34 cellular contexts compared by ENCODE assay signal in the genomic region with DNA sequence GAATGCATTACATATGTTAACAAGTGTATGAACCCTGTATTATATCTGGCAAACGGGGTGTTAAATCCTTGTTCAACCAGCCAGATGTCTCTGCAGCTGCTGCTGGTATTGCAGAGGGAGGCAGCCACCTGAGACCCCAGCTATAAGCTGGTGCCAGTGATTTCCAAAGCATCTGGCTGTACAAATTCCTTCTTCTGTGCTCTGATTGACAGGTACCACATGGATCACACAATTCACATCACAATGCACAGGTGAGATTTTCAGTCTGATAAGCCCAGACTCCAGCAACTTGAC. TPM values are rescaled to one million over a fixed set of nuclear protein-coding genes. Genes with fewer than 3 reads are reported as not detected.
"Had no signal": no experiment of that assay in that cellular context is flagged by ENCODE, and none has a peak within 500 bp of the region (broad histone marks: within the 10 kb centered on the region; RNA-seq: fewer than 3 reads in every experiment).

No MANE protein-coding gene starts in this region.

- H3K36me3 Mint-ChIP-seq: activated naive CD4-positive, alpha-beta T cell treated with anti-CD3 and anti-CD28 coated beads, Interleukin-2, amount 10 ng/mL, durations not matched to agents 7 days and 5 days; activated naive CD8-positive, alpha-beta T cell treated with anti-CD3 and anti-CD28 coated beads, Interleukin-2, amount 10 ng/mL, durations not matched to agents 7 days and 5 days; naive thymus-derived CD8-positive, alpha-beta T cell; stimulated activated effector memory CD8-positive, alpha-beta T cell treated with anti-CD3 and anti-CD28 coated beads, Interleukin-12 subunit alpha, Interleukin-12 subunit beta, amount 100 ng/mL, for 72 hours; type B pancreatic cell had no signal

- H3K4me1 ChIP-seq: pancreas, prostate gland had no signal

- H3K27me3 ChIP-seq: brain microvascular endothelial cell, gastrocnemius medialis, hepatocyte, pancreas, sigmoid colon, vagina had no signal

- H3K9me3 Mint-ChIP-seq: activated CD4-positive, alpha-beta memory T cell treated with anti-CD3 and anti-CD28 coated beads, Interleukin-2, amount 10 ng/mL, durations not matched to agents 7 days and 5 days; activated CD4-positive, alpha-beta T cell treated with anti-CD3 and anti-CD28 coated beads, Interleukin-2, amount 10 ng/mL, durations not matched to agents 7 days and 5 days; activated naive CD4-positive, alpha-beta T cell treated with anti-CD3 and anti-CD28 coated beads, Interleukin-2, amount 10 ng/mL, durations not matched to agents 7 days and 5 days; activated naive CD8-positive, alpha-beta T cell treated with anti-CD3 and anti-CD28 coated beads, Interleukin-2, amount 10 ng/mL, durations not matched to agents 7 days and 5 days; activated T-cell treated with anti-CD3 and anti-CD28 coated beads, Interleukin-2, amount 50 U/mL, for 24 hours; naive thymus-derived CD8-positive, alpha-beta T cell; neural crest cell; stimulated activated effector memory CD8-positive, alpha-beta T cell treated with anti-CD3 and anti-CD28 coated beads, Interleukin-12 subunit alpha, Interleukin-12 subunit beta, amount 100 ng/mL, for 72 hours; stimulated activated naive CD8-positive, alpha-beta T cell treated with anti-CD3 and anti-CD28 coated beads, Interleukin-15, Interleukin-2, amounts not matched to agents 100 ng/mL and 50 ng/mL, for 24 hours; type B pancreatic cell had no signal

- H3K36me3 ChIP-seq: brain microvascular endothelial cell, gastrocnemius medialis, pancreas, prostate gland, sigmoid colon, vagina had no signal

- H3K4me2 ChIP-seq: hepatocyte had no signal

- H3K27ac ChIP-seq: coronary artery, dorsolateral prefrontal cortex, gastrocnemius medialis, hepatocyte, pancreas, prostate gland, vagina had no signal

- H3K9me3 ChIP-seq: gastrocnemius medialis, pancreas, prostate gland, sigmoid colon, vagina had no signal

- DNase-seq: activated CD4-positive, alpha-beta memory T cell treated with anti-CD3 and anti-CD28 coated beads, Interleukin-2, amount 10 ng/mL, durations not matched to agents 7 days and 5 days; activated CD4-positive, alpha-beta T cell treated with anti-CD3 and anti-CD28 coated beads for 1 hour; activated CD4-positive, alpha-beta T cell treated with anti-CD3 and anti-CD28 coated beads, Interleukin-2, amount 10 ng/mL, durations not matched to agents 7 days and 5 days; activated CD8-positive, alpha-beta memory T cell treated with anti-CD3 and anti-CD28 coated beads, Interleukin-2, amount 50 U/mL, for 48 hours; activated gamma-delta T cell; activated naive CD4-positive, alpha-beta T cell treated with anti-CD3 and anti-CD28 coated beads, Interleukin-2, amount 10 ng/mL, durations not matched to agents 7 days and 5 days; activated naive CD8-positive, alpha-beta T cell treated with anti-CD3 and anti-CD28 coated beads, Interleukin-2, amount 10 ng/mL, durations not matched to agents 7 days and 5 days; activated T-cell treated with anti-CD3 and anti-CD28 coated beads, Interleukin-2, amount 50 U/mL, for 24 hours; brain microvascular endothelial cell; dorsolateral prefrontal cortex; effector memory CD4-positive, alpha-beta T cell; erythroblast; gastrocnemius medialis; glutamatergic neuron; midbrain; naive thymus-derived CD8-positive, alpha-beta T cell; nucleus accumbens; pancreas; sigmoid colon; small intestine; stimulated activated CD4-positive, alpha-beta T cell treated with anti-CD3 and anti-CD28 coated beads, Interleukin-4, amount 100 ng/mL, for 24 hours; T1000 had no signal

- H3K27me3 Mint-ChIP-seq: activated CD4-positive, alpha-beta memory T cell treated with anti-CD3 and anti-CD28 coated beads, Interleukin-2, amount 10 ng/mL, durations not matched to agents 7 days and 5 days; activated CD4-positive, alpha-beta T cell treated with anti-CD3 and anti-CD28 coated beads, Interleukin-2, amount 10 ng/mL, durations not matched to agents 7 days and 5 days; activated T-cell treated with anti-CD3 and anti-CD28 coated beads, Interleukin-2, amount 50 U/mL, for 24 hours; stimulated activated naive CD8-positive, alpha-beta T cell treated with anti-CD3 and anti-CD28 coated beads, Interleukin-15, Interleukin-2, amounts not matched to agents 100 ng/mL and 50 ng/mL, for 24 hours had no signal

- H3K4me1 Mint-ChIP-seq: activated naive CD4-positive, alpha-beta T cell treated with anti-CD3 and anti-CD28 coated beads, Interleukin-2, amount 10 ng/mL, durations not matched to agents 7 days and 5 days; activated naive CD8-positive, alpha-beta T cell treated with anti-CD3 and anti-CD28 coated beads, Interleukin-2, amount 10 ng/mL, durations not matched to agents 7 days and 5 days; stimulated activated effector memory CD8-positive, alpha-beta T cell treated with anti-CD3 and anti-CD28 coated beads, Interleukin-12 subunit alpha, Interleukin-12 subunit beta, amount 100 ng/mL, for 72 hours had no signal

- H3K4me3 ChIP-seq: coronary artery, dorsolateral prefrontal cortex, gastrocnemius medialis, hepatocyte, pancreas, prostate gland, sigmoid colon, vagina had no signal

- H3K79me2 ChIP-seq: hepatocyte had no signal

- H3K27ac Mint-ChIP-seq: activated CD4-positive, alpha-beta memory T cell treated with anti-CD3 and anti-CD28 coated beads, Interleukin-2, amount 10 ng/mL, durations not matched to agents 7 days and 5 days; activated CD4-positive, alpha-beta T cell treated with anti-CD3 and anti-CD28 coated beads, Interleukin-2, amount 10 ng/mL, durations not matched to agents 7 days and 5 days; activated naive CD4-positive, alpha-beta T cell treated with anti-CD3 and anti-CD28 coated beads, Interleukin-2, amount 10 ng/mL, durations not matched to agents 7 days and 5 days; activated naive CD8-positive, alpha-beta T cell treated with anti-CD3 and anti-CD28 coated beads, Interleukin-2, amount 10 ng/mL, durations not matched to agents 7 days and 5 days; activated T-cell treated with anti-CD3 and anti-CD28 coated beads, Interleukin-2, amount 50 U/mL, for 24 hours; naive thymus-derived CD8-positive, alpha-beta T cell; stimulated activated effector memory CD8-positive, alpha-beta T cell treated with anti-CD3 and anti-CD28 coated beads, Interleukin-12 subunit alpha, Interleukin-12 subunit beta, amount 100 ng/mL, for 72 hours; stimulated activated naive CD8-positive, alpha-beta T cell treated with anti-CD3 and anti-CD28 coated beads, Interleukin-15, Interleukin-2, amounts not matched to agents 100 ng/mL and 50 ng/mL, for 24 hours; type B pancreatic cell had no signal

- H3K4me3 Mint-ChIP-seq: activated CD4-positive, alpha-beta memory T cell treated with anti-CD3 and anti-CD28 coated beads, Interleukin-2, amount 10 ng/mL, durations not matched to agents 7 days and 5 days; activated CD4-positive, alpha-beta T cell treated with anti-CD3 and anti-CD28 coated beads, Interleukin-2, amount 10 ng/mL, durations not matched to agents 7 days and 5 days; activated naive CD4-positive, alpha-beta T cell treated with anti-CD3 and anti-CD28 coated beads, Interleukin-2, amount 10 ng/mL, durations not matched to agents 7 days and 5 days; activated naive CD8-positive, alpha-beta T cell treated with anti-CD3 and anti-CD28 coated beads, Interleukin-2, amount 10 ng/mL, durations not matched to agents 7 days and 5 days; activated T-cell treated with anti-CD3 and anti-CD28 coated beads, Interleukin-2, amount 50 U/mL, for 24 hours; naive thymus-derived CD8-positive, alpha-beta T cell; neural crest cell; stimulated activated effector memory CD8-positive, alpha-beta T cell treated with anti-CD3 and anti-CD28 coated beads, Interleukin-12 subunit alpha, Interleukin-12 subunit beta, amount 100 ng/mL, for 72 hours; stimulated activated naive CD8-positive, alpha-beta T cell treated with anti-CD3 and anti-CD28 coated beads, Interleukin-15, Interleukin-2, amounts not matched to agents 100 ng/mL and 50 ng/mL, for 24 hours; type B pancreatic cell had no signal

- H2AFZ ChIP-seq: hepatocyte had no signal

RNA-seq across cellular contexts. Expression of a gene that starts 19.7 kb away (rescaled TPM):
- total RNA-seq: activated naive CD8-positive, alpha-beta T cell treated with anti-CD3 and anti-CD28 coated beads, Interleukin-2, amount 10 ng/mL, durations not matched to agents 7 days and 5 days; astrocyte; cardiac septum; cerebellum; naive thymus-derived CD8-positive, alpha-beta T cell; neural crest cell; sigmoid colon; subcutaneous adipose tissue; vagina had no signal
